8 cellular contexts compared by ENCODE assay signal in the genomic region with DNA sequence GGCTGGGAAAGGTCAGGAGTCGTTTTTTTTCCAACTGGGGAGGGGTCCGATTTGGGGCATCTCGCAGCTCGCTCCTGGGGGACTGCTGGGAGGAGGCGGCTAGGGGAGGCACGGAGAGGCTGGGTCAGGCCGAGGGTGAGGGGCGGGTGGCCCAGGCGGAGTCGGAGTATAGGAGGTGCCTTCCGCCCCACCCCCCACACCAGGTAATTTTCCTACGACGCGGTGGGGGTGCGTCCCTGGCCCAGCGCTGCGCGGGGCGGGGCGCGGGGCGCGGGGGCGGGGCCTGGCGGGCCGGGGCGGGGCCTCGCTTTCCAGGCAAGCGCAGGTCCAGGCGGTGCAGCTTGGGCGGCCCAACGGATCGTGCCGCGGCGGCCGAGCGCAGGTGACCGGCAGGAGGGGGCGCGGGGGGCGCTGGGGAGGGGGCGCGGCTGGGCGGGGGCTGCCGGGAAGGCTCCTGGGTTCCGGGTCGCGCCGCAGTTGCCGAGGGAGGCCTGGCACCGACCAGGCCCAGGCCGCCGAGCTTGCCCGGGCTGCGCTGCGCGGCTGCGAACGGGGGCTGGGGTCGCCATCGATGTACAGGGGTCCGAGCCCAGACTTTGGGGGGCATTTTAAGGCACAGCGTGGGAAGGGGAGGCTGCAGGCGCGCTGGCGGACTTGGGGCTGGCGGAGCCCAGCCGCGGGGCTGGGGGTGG. TPM values are rescaled to one million over a fixed set of nuclear protein-coding genes. Genes with fewer than 3 reads are reported as not detected.
DNase-seq lines count a peak whose midpoint lies in the region; ATAC-seq and TF ChIP-seq lines count a peak whose summit lies in the region.

FBXO44 (plus strand) TSS at position 307 of the 692 bp plus-strand sequence. CDS start 959 bp downstream, outside the sequence.

- no peaks in the 10 kb centered on the region for H3K9me3 Mint-ChIP-seq in WTC11

- H3K4me1 Mint-ChIP-seq in WTC11 = peaks cover 32% of the 10 kb centered on the region

- H3K27me3 Mint-ChIP-seq in WTC11 (ENCODE audit: low read depth) = peaks cover 22% of the 10 kb centered on the region

- peak within 1 kb of the TSS; percentile 88 for H3K27ac ChIP-seq in caudate nucleus (ENCODE audit: low read depth, low read length)

- peak within 1 kb of the TSS; percentile 74 for H3K4me3 Mint-ChIP-seq in WTC11

- TF ChIP-seq CTCF in WTC11 (IDR thresholded peaks at IDR 0.05) = no peak

- H3K27ac Mint-ChIP-seq in WTC11 = no peak within 1 kb of the TSS

- H3K36me3 Mint-ChIP-seq in WTC11 = peaks cover 31% of the 10 kb centered on the region

- POLR2A ChIA-PET in WTC11 (lab: Charles Lee) = interaction anchor here (0.6 to 2.3 kb wide), 4 partner anchors 9 to 96 kb away, joined by 3 to 14 read pairs (median 3); partner anchors contain the start of genes AGTRAP and FBXO6

- CTCF ChIA-PET in WTC11 (lab: Charles Lee) = interaction anchor here (0.6 to 4.2 kb wide), 16 partner anchors 10 to 713 kb away, joined by 3 to 41 read pairs (median 6); partner anchors contain the start of gene FBXO6

- DNase-seq in NCI-H2029 (lab: John Stamatoyannopoulos, UW) = peak; percentile 21
- no peak for DNase-seq in NCI-H2029 treated with DMSO at 0.1 percent for 48 hours (lab: John Stamatoyannopoulos, UW)
- peak; percentile 88 for DNase-seq in WTC11 (ENCODE audit: low spot score)
- peak in 43 of 61 donors; percentile 13 to 82 (median 49) for DNase-seq in caudate nucleus (lab: John Stamatoyannopoulos, UW)
- DNase-seq in kidney tubule cell (ENCODE audit: low spot score) = peak; percentile 58
- peak; percentile 74 to 77 for DNase-seq in stimulated activated CD4-positive, alpha-beta T cell treated with anti-CD3 and anti-CD28 coated beads, Interleukin-2, amount 100 ng/mL, for 24 hours
- DNase-seq in NK-92 (lab: John Stamatoyannopoulos, UW; ENCODE audit: unreplicated experiment) = no peak

- peak; percentile 65 for ATAC-seq in HG03354 (IDR thresholded peaks at IDR 0.05; ENCODE audit: poor library complexity, severe bottlenecking, unreplicated experiment)
- peak; percentile 69 for ATAC-seq in WTC11

TF ChIP-seq in WTC11, 78 proteins besides CTCF, POLR2A, EP300 and RAD21:
- peak; percentile 66 for TF ChIP-seq SP1 (CRISPR knock-in tag; conservative IDR thresholded peaks at IDR 0.05)
- no peak for TF ChIP-seq ZNF138 (CRISPR knock-in tag; conservative IDR thresholded peaks at IDR 0.05)

RNA-seq across cellular contexts. Expression of gene FBXO44, which starts in this region (rescaled TPM):
- total RNA-seq in WTC11 (2021) = 34.9 to 45.6 TPM (median 40.6 TPM) in 3 replicates

Comparison
In these comparisons a context has a peak if more than half of its experiments do, and no peak if none do; other contexts are left out.
1. DNase-seq: peak in NCI-H2029 (single experiment), WTC11 (single experiment), caudate nucleus (43 of 61), kidney tubule cell (single experiment) and stimulated activated CD4-positive, alpha-beta T cell treated with anti-CD3 and anti-CD28 coated beads, Interleukin-2, amount 100 ng/mL, for 24 hours (2 of 2); none in NCI-H2029 treated with DMSO at 0.1 percent for 48 hours (single experiment) and NK-92 (single experiment).